In the genomic region with DNA sequence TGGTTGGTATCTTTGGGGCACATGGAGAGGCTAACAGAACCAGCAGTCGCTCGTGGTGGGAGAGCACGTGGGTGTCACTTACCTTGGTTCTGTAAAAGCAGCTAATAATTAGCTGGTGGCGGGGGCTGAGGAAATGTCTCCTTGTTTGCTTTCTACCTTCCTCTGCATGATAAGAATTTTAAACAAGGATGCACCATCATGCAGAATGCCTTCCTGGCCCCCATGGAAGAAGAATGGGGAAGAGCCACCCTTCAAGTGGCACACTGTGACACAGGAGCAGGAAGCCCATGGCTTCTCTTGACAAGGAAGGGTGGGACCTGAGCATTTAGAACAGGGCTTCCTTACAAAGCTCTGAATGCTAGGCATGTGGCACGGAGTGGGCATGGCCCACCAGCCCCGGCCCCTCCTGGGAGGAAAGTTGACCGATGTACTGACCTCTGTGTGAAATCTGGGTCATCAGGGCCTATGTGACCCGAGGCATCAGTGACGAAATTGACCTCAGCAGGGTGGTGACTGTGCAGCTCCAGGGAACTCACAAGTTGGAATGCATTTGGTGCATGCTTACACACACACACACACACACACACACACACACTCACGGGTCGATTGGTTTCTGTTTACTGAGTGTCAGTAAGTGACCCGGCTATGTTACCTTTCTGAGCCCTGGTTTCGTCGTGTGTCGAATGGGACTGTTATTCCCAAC, we compare ENCODE assay signal across 15 cellular contexts.
DNase-seq lines count a peak whose midpoint lies in the region; ATAC-seq and TF ChIP-seq lines count a peak whose summit lies in the region.
"Had no signal": no experiment of that assay in that cellular context is flagged by ENCODE, and none has a peak within 500 bp of the region (broad histone marks: within the 10 kb centered on the region; RNA-seq: fewer than 3 reads in every experiment).

No MANE protein-coding gene starts in this region.

- H2AK5ac ChIP-seq in H9 (ENCODE audit: insufficient read length, low read length), result no peak overlapping the region

- H4K8ac ChIP-seq in H9 (replicated peaks; ENCODE audit: insufficient read length, low read depth, low read length), result no peak overlapping the region

- H3K27ac Mint-ChIP-seq in WTC11 (no peak overlapping the region), H9 (no peak overlapping the region)
- H3K27ac Mint-ChIP-seq in naive thymus-derived CD4-positive, alpha-beta T cell, result no peak overlapping the region
- H3K27ac Mint-ChIP-seq: activated T-cell treated with anti-CD3 and anti-CD28 coated beads, Interleukin-2, amount 50 U/mL, for 72 hours had no signal

- no peaks in the 10 kb centered on the region for H3K23me2 ChIP-seq in H9 (ENCODE audit: insufficient read length, low read depth, low read length, poor library complexity, severe bottlenecking)

- no peaks in the 10 kb centered on the region for H3K27me3 ChIP-seq in naive thymus-derived CD4-positive, alpha-beta T cell (ENCODE audit: control insufficient read depth in 2 of 2, insufficient read depth in 2 of 2, low read length in 2 of 2)
- no peaks in the 10 kb centered on the region for H3K27me3 ChIP-seq in H9 (ENCODE audit: insufficient read depth, low read length)
- H3K27me3 ChIP-seq: BE2C had no signal

- no peaks in the 10 kb centered on the region for H4K20me1 ChIP-seq in H9 (ENCODE audit: control insufficient read depth, insufficient read depth, insufficient read length)

- no CpG with 5 or more reads among the region's 15 CpGs for WGBS in H9 (ENCODE audit: extremely low coverage, insufficient read length, low lambda C conversion rate)

- no peaks in the 10 kb centered on the region for H3K9me3 ChIP-seq in naive thymus-derived CD4-positive, alpha-beta T cell (ENCODE audit: control insufficient read depth in 2 of 3, low read length in 3 of 3)
- no peaks in the 10 kb centered on the region for H3K9me3 ChIP-seq in H9 (ENCODE audit: control insufficient read depth, low read depth, low read length)
- H3K9me3 ChIP-seq: BE2C had no signal

- H2BK120ac ChIP-seq in H9 (ENCODE audit: low read depth, low read length, poor library complexity, severe bottlenecking), result no peak overlapping the region

- DNase-seq in CD1c-positive myeloid dendritic cell (ENCODE audit: extremely low spot score) (peak; percentile 54), WTC11 (ENCODE audit: low spot score) (no peak), H9 (no peak)
- no peak for DNase-seq in naive thymus-derived CD4-positive, alpha-beta T cell
- DNase-seq: activated CD4-positive, alpha-beta T cell treated with anti-CD3 and anti-CD28 coated beads for 1 hour; activated T-cell treated with anti-CD3 and anti-CD28 coated beads, Interleukin-2, amount 50 U/mL, for 72 hours; BE2C; HCEC 1CT; NCI-H774; stimulated activated CD4-positive, alpha-beta T cell treated with anti-CD3 and anti-CD28 coated beads, Interleukin-12 subunit alpha, Interleukin-12 subunit beta, amount 100 ng/mL, for 4 hours had no signal

- no peak overlapping the region for H2BK15ac ChIP-seq in H9 (ENCODE audit: low read depth, low read length)

- TF ChIP-seq CTCF in WTC11 (IDR thresholded peaks at IDR 0.05), result no peak
- no peak for TF ChIP-seq CTCF in H9 (conservative IDR thresholded peaks at IDR 0.05)

- H2BK12ac ChIP-seq in H9 (ENCODE audit: insufficient read length, low read depth, low read length), result no peak overlapping the region

- H2BK5ac ChIP-seq in H9 (ENCODE audit: insufficient read length, low read length), result no peak overlapping the region

- no peak overlapping the region for H3K4me2 ChIP-seq in H9 (ENCODE audit: insufficient read depth, insufficient read length, low read length)

- intact Hi-C loops in naive thymus-derived CD4-positive, alpha-beta T cell (cut with micrococcal nuclease), result no loop called here

- no peak overlapping the region for H4K91ac ChIP-seq in H9 (ENCODE audit: insufficient read length, low read depth, low read length)

- no peak overlapping the region for H2BK20ac ChIP-seq in H9 (ENCODE audit: low read depth, low read length, poor library complexity, severe bottlenecking)

- H2AFZ ChIP-seq in H9 (ENCODE audit: low read length), result no peak overlapping the region

- H3K4ac ChIP-seq in H9 (ENCODE audit: low read depth, low read length), result no peak overlapping the region

- H3K9ac ChIP-seq in H9 (ENCODE audit: extremely low read depth, insufficient read length, low read length), result no peak overlapping the region

- no peaks in the 10 kb centered on the region for H3K36me3 ChIP-seq in naive thymus-derived CD4-positive, alpha-beta T cell (ENCODE audit: control insufficient read depth in 2 of 3, insufficient read depth in 3 of 3, low read length in 3 of 3)
- H3K36me3 ChIP-seq: BE2C had no signal

- H3K4me3 ChIP-seq in naive thymus-derived CD4-positive, alpha-beta T cell (ENCODE audit: low read length), result no peak overlapping the region
- H3K4me3 ChIP-seq: SK-N-MC had no signal

- no peaks in the 10 kb centered on the region for H3K4me1 ChIP-seq in naive thymus-derived CD4-positive, alpha-beta T cell (ENCODE audit: control insufficient read depth in 2 of 2, insufficient read depth in 2 of 2, low read length in 2 of 2)
- peaks cover 12% of the 10 kb centered on the region; the same call in 1 of the 2 replicates for H3K4me1 ChIP-seq in H9 (ENCODE audit: insufficient read depth, low read length)
- H3K4me1 ChIP-seq: BE2C had no signal

- H3K9me3 Mint-ChIP-seq in WTC11, result peaks cover under 1% of the 10 kb centered on the region; the same call in 1 of the 2 replicates
- no peaks in the 10 kb centered on the region for H3K9me3 Mint-ChIP-seq in naive thymus-derived CD4-positive, alpha-beta T cell
- no peaks in the 10 kb centered on the region for H3K9me3 Mint-ChIP-seq in H9
- H3K9me3 Mint-ChIP-seq: activated T-cell treated with anti-CD3 and anti-CD28 coated beads, Interleukin-2, amount 50 U/mL, for 72 hours had no signal

- CTCF ChIA-PET in WTC11 (lab: Charles Lee), result interaction anchor here (0.6 to 1.1 kb wide), 2 partner anchors 14 to 21 kb away, joined by 3 read pairs; no protein-coding TSS in a partner anchor
- CTCF ChIA-PET in naive thymus-derived CD4-positive, alpha-beta T cell (lab: Charles Lee), result interaction anchor here (1.1 to 1.7 kb wide), 2 partner anchors 15 to 19 kb away, joined by 5 to 6 read pairs; no protein-coding TSS in a partner anchor

- no peaks in the 10 kb centered on the region for H3K79me2 ChIP-seq in H9 (ENCODE audit: insufficient read depth, low read length)

- peaks cover 51% of the 10 kb centered on the region for H3K4me1 Mint-ChIP-seq in WTC11
- H3K4me1 Mint-ChIP-seq in naive thymus-derived CD4-positive, alpha-beta T cell, result peaks cover 0 to 20% (median 17%) of the 10 kb centered on the region in 7 donors
- H3K4me1 Mint-ChIP-seq in H9, result peaks cover 41 to 47% of the 10 kb centered on the region in 2 experiments

- H3K18ac ChIP-seq in H9 (ENCODE audit: insufficient read length, low read depth, low read length), result no peak overlapping the region

- H3K56ac ChIP-seq in H9 (ENCODE audit: insufficient read length, low read depth, low read length), result no peak overlapping the region

- no peak overlapping the region for H4K5ac ChIP-seq in H9 (ENCODE audit: insufficient read length, low read depth, low read length)

- ATAC-seq in GM21515 (IDR thresholded peaks at IDR 0.05; ENCODE audit: unreplicated experiment) (peak; percentile 16), WTC11 (no peak), GM18505 (IDR thresholded peaks at IDR 0.05; ENCODE audit: unreplicated experiment) (no peak), HG02678 (IDR thresholded peaks at IDR 0.05; ENCODE audit: unreplicated experiment) (no peak), HG03521 (IDR thresholded peaks at IDR 0.05; ENCODE audit: unreplicated experiment) (no peak)
- peak; percentile 45 for ATAC-seq in naive thymus-derived CD4-positive, alpha-beta T cell
- ATAC-seq: activated T-cell treated with anti-CD3 and anti-CD28 coated beads, Interleukin-2, amount 50 U/mL, for 72 hours had no signal

- no peak overlapping the region for H3K27ac ChIP-seq in naive thymus-derived CD4-positive, alpha-beta T cell (ENCODE audit: low read depth, low read length)
- no peak overlapping the region for H3K27ac ChIP-seq in H9 (ENCODE audit: insufficient read length, low read depth, low read length)
- H3K27ac ChIP-seq: SK-N-MC had no signal

- no peaks in the 10 kb centered on the region for H3K79me1 ChIP-seq in H9 (ENCODE audit: insufficient read depth, low read depth, low read length, poor library complexity, severe bottlenecking)

- H3T11ph ChIP-seq in H9 (ENCODE audit: low read length), result no peak overlapping the region

- H3K36me3 Mint-ChIP-seq in WTC11 (no peaks in the 10 kb centered on the region), H9 (ENCODE audit: insufficient read depth in 1 of 3, low read depth in 3 of 3) (no peaks in the 10 kb centered on the region; a peak in 1 of 7 replicates)
- peaks cover 0 to 8% (median 0%) of the 10 kb centered on the region in 5 donors for H3K36me3 Mint-ChIP-seq in naive thymus-derived CD4-positive, alpha-beta T cell

- no peaks in the 10 kb centered on the region for H3K27me3 Mint-ChIP-seq in WTC11 (ENCODE audit: low read depth)
- H3K27me3 Mint-ChIP-seq in naive thymus-derived CD4-positive, alpha-beta T cell, result no peaks in the 10 kb centered on the region
- H3K27me3 Mint-ChIP-seq in H9 (ENCODE audit: low read depth), result no peaks in the 10 kb centered on the region

- no peak for TF ChIP-seq POLR2A in GM18505 (IDR thresholded peaks at IDR 0.05; ENCODE audit: borderline replicate concordance, extremely low read depth, insufficient read depth, insufficient read length)

- H3K23ac ChIP-seq in H9 (ENCODE audit: insufficient read length, low read depth, low read length), result no peak overlapping the region

- POLR2A ChIA-PET in WTC11 (lab: Charles Lee), result interaction anchor here (0.7 kb wide), 2 partner anchors 15 to 111 kb away, joined by 3 to 9 read pairs; no protein-coding TSS in a partner anchor
- POLR2A ChIA-PET in naive thymus-derived CD4-positive, alpha-beta T cell (lab: Charles Lee), result no interaction called here

- H3K4me3 Mint-ChIP-seq in WTC11 (no peak overlapping the region), H9 (no peak overlapping the region)
- no peak overlapping the region for H3K4me3 Mint-ChIP-seq in naive thymus-derived CD4-positive, alpha-beta T cell
- H3K4me3 Mint-ChIP-seq: activated T-cell treated with anti-CD3 and anti-CD28 coated beads, Interleukin-2, amount 50 U/mL, for 72 hours had no signal

- no peak overlapping the region for H3K14ac ChIP-seq in H9 (ENCODE audit: insufficient read depth, low read length)

TF ChIP-seq in WTC11, 78 proteins besides CTCF, POLR2A, EP300 and RAD21:
- TF ChIP-seq ESRRA (CRISPR knock-in tag; IDR thresholded peaks at IDR 0.05; ENCODE audit: borderline replicate concordance), result no peak
- TF ChIP-seq GABPB1 (CRISPR knock-in tag; IDR thresholded peaks at IDR 0.05), result peak; percentile 78
- no peak for TF ChIP-seq MAX (CRISPR knock-in tag; IDR thresholded peaks at IDR 0.05)

Comparison
In these comparisons a context has a peak if more than half of its experiments do, and no peak if none do; other contexts are left out.
1. ATAC-seq: peak in GM21515 (single experiment) and naive thymus-derived CD4-positive, alpha-beta T cell (single experiment); none in WTC11 (single experiment), GM18505 (single experiment), HG02678 (single experiment) and HG03521 (single experiment).